ENCODE assay signal across 9 cellular contexts in genomic region chr7:131544449-131545425, GRCh38. TPM values are rescaled to one million over a fixed set of nuclear protein-coding genes. Genes with fewer than 3 reads are reported as not detected.
DNase-seq lines count a peak whose midpoint lies in the region; ATAC-seq, FAIRE-seq and TF ChIP-seq lines count a peak whose summit lies in the region.
"Had no signal": no experiment of that assay in that cellular context is flagged by ENCODE, and none has a peak within 500 bp of the region (broad histone marks: within the 10 kb centered on the region; RNA-seq: fewer than 3 reads in every experiment).

No MANE protein-coding gene starts in this region.

- ATAC-seq in GM19467 (IDR thresholded peaks at IDR 0.05; ENCODE audit: unreplicated experiment), result no peak

- no peaks in the 10 kb centered on the region for H3K9me1 ChIP-seq in endothelial cell of umbilical vein (replicated peaks; ENCODE audit: control insufficient read depth, extremely low read depth, insufficient read depth, low read length)

- no peaks in the 10 kb centered on the region for H3K9me3 ChIP-seq in endothelial cell of umbilical vein (replicated peaks; ENCODE audit: control insufficient read depth, insufficient read depth, low read length)

- CTCF ChIA-PET in endothelial cell of umbilical vein (lab: Charles Lee), result interaction anchor here (0.6 to 4.7 kb wide), 17 partner anchors 9 to 112 kb away, joined by 3 to 29 read pairs (median 6); no protein-coding TSS in a partner anchor

- peak; percentile 87 for FAIRE-seq in endothelial cell of umbilical vein (lab: Jason Lieb, UNC)

- DNase-seq in NCI-H1417 (lab: John Stamatoyannopoulos, UW), result peak; percentile 11 to 78 (median 63)
- no peak for DNase-seq in NCI-H1417 treated with DMSO at 0.1 percent for 48 hours (lab: John Stamatoyannopoulos, UW)
- DNase-seq in NCI-H2227 (lab: John Stamatoyannopoulos, UW; ENCODE audit: unreplicated experiment), result peak; percentile 68
- DNase-seq in endothelial cell of umbilical vein (ENCODE audit: low read depth, low spot score), result peak; percentile 77
- DNase-seq in retina, result peak; percentile 44
- no peak for DNase-seq in activated CD4-positive, CD25-positive, alpha-beta regulatory T cell (lab: John Stamatoyannopoulos, UW)
- DNase-seq in NK-92 treated with Interleukin-12 subunit alpha and Interleukin-12 subunit beta, amount 100 ng/mL, for 24 hours (lab: John Stamatoyannopoulos, UW), result no peak

- H3K27me3 ChIP-seq in endothelial cell of umbilical vein (ENCODE audit: control insufficient read depth in 2 of 2, insufficient read depth in 2 of 2, low read length in 2 of 2), result no peaks in the 10 kb centered on the region

- BruUV-seq in endothelial cell of umbilical vein (replicated peaks; lab: Mats Ljungman, UMichigan), result no TSS peak

- peak; percentile 21 to 26 for TF ChIP-seq CTCF in endothelial cell of umbilical vein (IDR thresholded peaks at IDR 0.05; ENCODE audit: extremely low read depth in 1 of 2, insufficient read depth in 1 of 2, low read depth in 1 of 2, low read length in 2 of 2)

- dilution Hi-C loops in endothelial cell of umbilical vein (cut with MboI; ENCODE audit: extremely low pct_ligation_motif_present, low sequenced_read_pairs), result no loop called here

- no peak for TF ChIP-seq POLR2A in endothelial cell of umbilical vein (IDR thresholded peaks at IDR 0.05; ENCODE audit: low read depth, low read length)

- no peak overlapping the region for H3K4me2 ChIP-seq in endothelial cell of umbilical vein (ENCODE audit: insufficient read depth, low read length)

- no peak overlapping the region for H3K9ac ChIP-seq in endothelial cell of umbilical vein (replicated peaks; ENCODE audit: extremely low read depth, insufficient read depth, low read length)

- H3K4me3 ChIP-seq in endothelial cell of umbilical vein (replicated peaks in 1 of 3; ENCODE audit: insufficient read depth in 1 of 3, low read depth in 1 of 3, low read length in 3 of 3), result no peak overlapping the region

- H2AFZ ChIP-seq in endothelial cell of umbilical vein (ENCODE audit: low read depth, low read length), result no peak overlapping the region

- peak overlapping the region; percentile 32 for H3K27ac ChIP-seq in endothelial cell of umbilical vein (ENCODE audit: insufficient read depth, low read depth, low read length)
- H3K27ac ChIP-seq: C4-2B had no signal

- peaks cover 88% of the 10 kb centered on the region for H3K79me2 ChIP-seq in endothelial cell of umbilical vein (ENCODE audit: control insufficient read depth, insufficient read depth, low read length)

- no peaks in the 10 kb centered on the region for H3K36me3 ChIP-seq in endothelial cell of umbilical vein (ENCODE audit: control insufficient read depth in 2 of 2, extremely low read depth in 1 of 2, insufficient read depth in 2 of 2, low read length in 2 of 2)

- intact Hi-C loops in endothelial cell of umbilical vein (cut with micrococcal nuclease), result loop anchor here (1.0 to 2.0 kb wide), 4 partner anchors 16 to 110 kb away; no protein-coding TSS in a partner anchor

- H3K4me1 ChIP-seq in endothelial cell of umbilical vein (ENCODE audit: control insufficient read depth, extremely low read depth, insufficient read depth, low read length), result peaks cover 41% of the 10 kb centered on the region

- H4K20me1 ChIP-seq in endothelial cell of umbilical vein (replicated peaks; ENCODE audit: control insufficient read depth, extremely low read depth, insufficient read depth, low read length), result no peaks in the 10 kb centered on the region

- POLR2A ChIA-PET in endothelial cell of umbilical vein (lab: Charles Lee), result interaction anchor here (1.3 kb wide), 1 partner anchor 8 kb away, joined by 3 read pairs; no protein-coding TSS in a partner anchor

TF ChIP-seq in endothelial cell of umbilical vein, 7 proteins besides CTCF, POLR2A, EP300 and RAD21:
- TF ChIP-seq POLR2AphosphoS5 (IDR thresholded peaks at IDR 0.05; ENCODE audit: insufficient read depth, low read depth, low read length) (no peak), EZH2 (IDR thresholded peaks at IDR 0.05; ENCODE audit: borderline replicate concordance, low read depth, low read length, severe bottlenecking) (no peak), FOS (IDR thresholded peaks at IDR 0.05; ENCODE audit: borderline replicate concordance, insufficient read depth, low read length) (no peak)
- TF ChIP-seq, protein P1, sequence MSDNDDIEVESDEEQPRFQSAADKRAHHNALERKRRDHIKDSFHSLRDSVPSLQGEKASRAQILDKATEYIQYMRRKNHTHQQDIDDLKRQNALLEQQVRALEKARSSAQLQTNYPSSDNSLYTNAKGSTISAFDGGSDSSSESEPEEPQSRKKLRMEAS (IDR thresholded peaks at IDR 0.05; ENCODE audit: insufficient read depth, insufficient read length), result no peak

RNA-seq across cellular contexts. Expression of gene PODXL, which starts 11.7 kb away (rescaled TPM):
- total RNA-seq in endothelial cell of umbilical vein, result 156 and 264 TPM in 2 replicates
- polyA plus RNA-seq in endothelial cell of umbilical vein, result 86.4 and 97.3 TPM in 2 replicates
- 56.4 and 60.5 TPM in 2 replicates for polyA plus RNA-seq in endothelial cell of umbilical vein (2011; cell fraction: cytosol; rRNA removed)
- polyA plus RNA-seq in endothelial cell of umbilical vein (2011; cell fraction: nucleus; rRNA removed), result 106 and 108 TPM in 2 replicates
- polyA plus RNA-seq in endothelial cell of umbilical vein (2012), result 37.0 and 88.8 TPM in 2 replicates
- polyA minus RNA-seq in endothelial cell of umbilical vein, result 119 and 146 TPM in 2 replicates
- 55.5 TPM for polyA minus RNA-seq in endothelial cell of umbilical vein (2011; cell fraction: cytosol; rRNA and poly(A)+ RNA removed)
- polyA minus RNA-seq in endothelial cell of umbilical vein (2011; cell fraction: nucleus; rRNA and poly(A)+ RNA removed), result 52.4 and 55.8 TPM in 2 replicates

Comparison
In these comparisons a context has a peak if more than half of its experiments do, and no peak if none do; other contexts are left out.
1. DNase-seq: peak in NCI-H1417 (3 of 3), NCI-H2227 (single experiment), endothelial cell of umbilical vein (single experiment) and retina (single experiment); none in NCI-H1417 treated with DMSO at 0.1 percent for 48 hours (single experiment), activated CD4-positive, CD25-positive, alpha-beta regulatory T cell (0 of 4) and NK-92 treated with Interleukin-12 subunit alpha and Interleukin-12 subunit beta, amount 100 ng/mL, for 24 hours (single experiment).